23 cellular contexts compared by ENCODE assay signal in the genomic region with DNA sequence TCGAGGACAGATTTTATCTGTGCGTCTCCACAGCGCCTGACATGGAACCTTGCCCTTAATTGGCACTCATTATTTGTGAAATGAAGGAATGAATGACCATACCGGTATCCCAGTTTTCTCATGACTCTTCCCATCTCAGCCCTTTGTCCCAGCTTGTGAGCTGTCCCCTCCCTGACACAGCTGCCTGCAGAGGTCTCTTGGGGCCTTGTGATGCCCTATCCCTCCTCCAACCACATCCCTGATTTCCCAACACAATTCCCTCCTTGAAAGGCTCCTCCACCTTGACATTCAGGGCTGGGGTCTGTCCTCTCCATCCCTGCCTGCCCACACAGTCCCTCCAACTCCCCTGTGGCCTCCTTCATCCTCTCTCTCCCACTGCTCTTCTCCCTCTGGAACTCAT. TPM values are rescaled to one million over a fixed set of nuclear protein-coding genes. Genes with fewer than 3 reads are reported as not detected.
DNase-seq lines count a peak whose midpoint lies in the region; ATAC-seq, FAIRE-seq and TF ChIP-seq lines count a peak whose summit lies in the region.
"Had no signal": no experiment of that assay in that cellular context is flagged by ENCODE, and none has a peak within 500 bp of the region (broad histone marks: within the 10 kb centered on the region; RNA-seq: fewer than 3 reads in every experiment).

No MANE protein-coding gene starts in this region.

- peak overlapping the region; percentile 52; the same call in 1 of the 2 replicates for H2BK5ac ChIP-seq in H1 (ENCODE audit: low read depth, low read length)

- intact Hi-C loops in upper lobe of right lung (cut with DNase I) = no loop called here

- no peak overlapping the region for H3K14ac ChIP-seq in H1 (ENCODE audit: insufficient read length)

- H4K8ac ChIP-seq in H1 (ENCODE audit: extremely low read depth, insufficient read depth, low read length) = no peak overlapping the region

- H3K9me3 Mint-ChIP-seq in activated T-cell treated with anti-CD3 and anti-CD28 coated beads, Interleukin-2, amount 50 U/mL, for 72 hours = peaks cover 3% of the 10 kb centered on the region in 2 donors
- peaks cover 5% of the 10 kb centered on the region for H3K9me3 Mint-ChIP-seq in osteocyte (ENCODE audit: unreplicated experiment)
- H3K9me3 Mint-ChIP-seq: natural killer cell treated with Interleukin-12 subunit alpha and Interleukin-12 subunit beta and Interleukin-15 and Interleukin-18, amount 100 ng/mL, for 72 hours had no signal

- no peak overlapping the region for H3K23ac ChIP-seq in H1 (ENCODE audit: insufficient read length)

- CTCF ChIA-PET in H1 (lab: Charles Lee; ENCODE audit: partially characterized antibody) = interaction anchor here (0.9 to 1.3 kb wide), 2 partner anchors 37 to 105 kb away, joined by 3 read pairs; no protein-coding TSS in a partner anchor

- no peak for TF ChIP-seq POLR2A in H1 (IDR thresholded peaks at IDR 0.05; ENCODE audit: control extremely low read depth in 1 of 2, low read depth in 2 of 2, low read length in 2 of 2)

- peaks cover 19 to 33% of the 10 kb centered on the region in 2 donors for H3K36me3 Mint-ChIP-seq in activated T-cell treated with anti-CD3 and anti-CD28 coated beads, Interleukin-2, amount 50 U/mL, for 72 hours (ENCODE audit: insufficient read depth in 2 of 2)
- peaks cover 24% of the 10 kb centered on the region for H3K36me3 Mint-ChIP-seq in osteocyte (ENCODE audit: unreplicated experiment)

- H3K79me1 ChIP-seq in H1 (ENCODE audit: low read depth, low read length) = no peaks in the 10 kb centered on the region

- H3K36me3 ChIP-seq in H1 (ENCODE audit: control insufficient read depth in 2 of 4, insufficient read depth in 4 of 4, low read length in 3 of 4) (peaks cover 0 to 4% (median 0%) of the 10 kb centered on the region in 4 experiments; a peak in 1 of 8 replicates), upper lobe of right lung (no peaks in the 10 kb centered on the region)
- H3K36me3 ChIP-seq: prostate gland, thyroid gland had no signal

- no peaks in the 10 kb centered on the region for H4K20me1 ChIP-seq in H1 (replicated peaks in 1 of 2; ENCODE audit: control insufficient read depth in 1 of 2, insufficient read depth in 2 of 2, low read length in 2 of 2)
- H4K20me1 ChIP-seq: BLaER1 had no signal

- no peak overlapping the region for H3K4ac ChIP-seq in H1 (replicated peaks; ENCODE audit: insufficient read length, low read depth, low read length)

- FAIRE-seq in H1 (lab: Jason Lieb, UNC) = no peak
- no peak for FAIRE-seq in RCC 7860 (lab: Jason Lieb, UNC)
- FAIRE-seq: A549, G401.6 had no signal

- no peak overlapping the region for H2BK120ac ChIP-seq in H1 (replicated peaks; ENCODE audit: low read depth, low read length)

- no peak overlapping the region for H3K4me3 Mint-ChIP-seq in activated T-cell treated with anti-CD3 and anti-CD28 coated beads, Interleukin-2, amount 50 U/mL, for 72 hours
- H3K4me3 Mint-ChIP-seq in osteocyte (ENCODE audit: unreplicated experiment) = no peak overlapping the region
- H3K4me3 Mint-ChIP-seq: natural killer cell treated with Interleukin-12 subunit alpha and Interleukin-12 subunit beta and Interleukin-15 and Interleukin-18, amount 100 ng/mL, for 72 hours had no signal

- ATAC-seq in activated T-cell treated with anti-CD3 and anti-CD28 coated beads, Interleukin-2, amount 50 U/mL, for 72 hours (replicated peaks in 1 of 2) = no peak
- ATAC-seq in upper lobe of right lung = no peak
- ATAC-seq in GM19463 (IDR thresholded peaks at IDR 0.05; ENCODE audit: unreplicated experiment) = no peak
- ATAC-seq: A549; natural killer cell treated with Interleukin-12 subunit alpha and Interleukin-12 subunit beta and Interleukin-15 and Interleukin-18, amount 100 ng/mL, for 72 hours had no signal

- H3K4me3 ChIP-seq in H1 (ENCODE audit: extremely low read depth in 1 of 4, insufficient read depth in 2 of 4, low read depth in 3 of 4, low read length in 4 of 4) (no peak overlapping the region), upper lobe of right lung (no peak overlapping the region)
- H3K4me3 ChIP-seq: A549, BLaER1, hepatocyte, prostate gland, thyroid gland had no signal

- no peak overlapping the region for H3K4me2 ChIP-seq in H1 (ENCODE audit: insufficient read depth in 1 of 2, low read depth in 2 of 2, low read length in 2 of 2)
- H3K4me2 ChIP-seq: A549, BLaER1, hepatocyte had no signal

- H2AFZ ChIP-seq in H1 (ENCODE audit: low read length) = no peak overlapping the region
- H2AFZ ChIP-seq: hepatocyte had no signal

- peak overlapping the region; percentile 80; the same call in 1 of the 2 replicates for H2BK12ac ChIP-seq in H1 (ENCODE audit: low read depth, low read length)

- H2BK20ac ChIP-seq in H1 (ENCODE audit: low read length) = no peak overlapping the region

- H2AK5ac ChIP-seq in H1 (ENCODE audit: low read depth, low read length) = no peak overlapping the region

- POLR2A ChIA-PET in H1 (lab: Charles Lee; ENCODE audit: partially characterized antibody) = no interaction called here

- H3K27ac ChIP-seq in H1 (ENCODE audit: low read depth, low read length) = no peak overlapping the region
- peak overlapping the region; percentile 38 for H3K27ac ChIP-seq in upper lobe of right lung
- no peak overlapping the region for H3K27ac ChIP-seq in substantia nigra (ENCODE audit: low read depth, low read length, poor library complexity, severe bottlenecking)
- H3K27ac ChIP-seq: A549, BLaER1, hepatocyte, prostate gland, thyroid gland had no signal

- H2BK15ac ChIP-seq in H1 (ENCODE audit: low read length) = no peak overlapping the region

- H3K9ac ChIP-seq in H1 (replicated peaks in 1 of 4; ENCODE audit: extremely low read depth in 1 of 4, low read depth in 3 of 4, low read length in 3 of 4) = no peak overlapping the region
- H3K9ac ChIP-seq: BLaER1 had no signal

- H3K79me2 ChIP-seq in H1 (ENCODE audit: control insufficient read depth in 1 of 2, insufficient read depth in 2 of 2, low read length in 2 of 2) = no peaks in the 10 kb centered on the region
- H3K79me2 ChIP-seq: hepatocyte had no signal

- TF ChIP-seq CTCF in H1 (IDR thresholded peaks at IDR 0.05; ENCODE audit: control extremely low read depth in 1 of 3, insufficient read depth in 1 of 3, low read depth in 1 of 3, low read length in 3 of 3) (no peak), osteocyte (IDR thresholded peaks at IDR 0.05) (no peak), upper lobe of right lung (IDR thresholded peaks at IDR 0.05) (no peak)

- H3K18ac ChIP-seq in H1 (ENCODE audit: extremely low read depth, low read length) = no peak overlapping the region

- no peaks in the 10 kb centered on the region for H3K9me3 ChIP-seq in H1 (ENCODE audit: insufficient read depth in 2 of 2, low read depth in 1 of 2, low read length in 1 of 2)
- H3K9me3 ChIP-seq in upper lobe of right lung = no peaks in the 10 kb centered on the region
- H3K9me3 ChIP-seq: prostate gland, thyroid gland had no signal

- no peak overlapping the region for H4K91ac ChIP-seq in H1 (replicated peaks; ENCODE audit: insufficient read length, low read length)

- TF ChIP-seq EP300 in H1 (IDR thresholded peaks at IDR 0.05; ENCODE audit: borderline replicate concordance in 1 of 2, low read depth in 2 of 2, low read length in 2 of 2) = no peak

- H3K4me1 Mint-ChIP-seq in activated T-cell treated with anti-CD3 and anti-CD28 coated beads, Interleukin-2, amount 50 U/mL, for 72 hours (ENCODE audit: low read depth) = peaks cover 5% of the 10 kb centered on the region
- H3K4me1 Mint-ChIP-seq in osteocyte (ENCODE audit: unreplicated experiment) = peaks cover 15% of the 10 kb centered on the region

- no peak for TF ChIP-seq RAD21 in H1 (IDR thresholded peaks at IDR 0.05 in 1 of 2, conservative IDR thresholded peaks at IDR 0.05 in 1 of 2; ENCODE audit: low read depth in 2 of 2, low read length in 2 of 2)

- H3K56ac ChIP-seq in H1 (replicated peaks; ENCODE audit: insufficient read length, low read depth, low read length) = no peak overlapping the region

- H3K4me1 ChIP-seq in H1 (replicated peaks in 1 of 4; ENCODE audit: control insufficient read depth in 3 of 4, insufficient read depth in 4 of 4, low read length in 3 of 4) = no peaks in the 10 kb centered on the region
- H3K4me1 ChIP-seq in upper lobe of right lung = no peaks in the 10 kb centered on the region
- H3K4me1 ChIP-seq: A549, BLaER1, prostate gland had no signal

- no peak for DNase-seq in activated T-cell treated with anti-CD3 and anti-CD28 coated beads, Interleukin-2, amount 50 U/mL, for 72 hours
- no peak for DNase-seq in activated T-cell treated with anti-CD3 and anti-CD28 coated beads, Interleukin-2, amount 50 U/mL, for 1 hour
- DNase-seq in H1 (ENCODE audit: low read depth in 1 of 2, low spot score in 2 of 2) (no peak), osteocyte (ENCODE audit: extremely low spot score, unreplicated experiment) (no peak), upper lobe of right lung (no peak), substantia nigra (lab: John Stamatoyannopoulos, UW) (no peak), RCC 7860 (ENCODE audit: low spot score) (no peak)
- DNase-seq: activated effector memory CD4-positive, alpha-beta T cell treated with anti-CD3 and anti-CD28 coated beads, Interleukin-2, amount 50 U/mL, for 16 hours; amniotic stem cell; islet precursor cell; Kasumi-1; NCI-H2107; NCI-H524 treated with DMSO at 0.1 percent for 48 hours; stimulated activated CD8-positive, alpha-beta memory T cell treated with anti-CD3 and anti-CD28 coated beads, Interleukin-4, amount 100 ng/mL, for 48 hours had no signal

- H3K27me3 Mint-ChIP-seq in activated T-cell treated with anti-CD3 and anti-CD28 coated beads, Interleukin-2, amount 50 U/mL, for 72 hours (ENCODE audit: low read depth) = no peaks in the 10 kb centered on the region
- no peaks in the 10 kb centered on the region for H3K27me3 Mint-ChIP-seq in osteocyte (ENCODE audit: unreplicated experiment)
- H3K27me3 Mint-ChIP-seq: natural killer cell treated with Interleukin-12 subunit alpha and Interleukin-12 subunit beta and Interleukin-15 and Interleukin-18, amount 100 ng/mL, for 72 hours had no signal

- H3K27me3 ChIP-seq in H1 (replicated peaks in 1 of 4; ENCODE audit: control insufficient read depth in 3 of 4, extremely low read depth in 1 of 4, insufficient read depth in 3 of 4, low read length in 3 of 4) (no peaks in the 10 kb centered on the region), upper lobe of right lung (no peaks in the 10 kb centered on the region)
- H3K27me3 ChIP-seq: BLaER1, hepatocyte, thyroid gland had no signal

- H3K27ac Mint-ChIP-seq in activated T-cell treated with anti-CD3 and anti-CD28 coated beads, Interleukin-2, amount 50 U/mL, for 72 hours = peak overlapping the region; percentile 68
- H3K27ac Mint-ChIP-seq in osteocyte (ENCODE audit: unreplicated experiment) = peak overlapping the region; percentile 28
- H3K27ac Mint-ChIP-seq: natural killer cell treated with Interleukin-12 subunit alpha and Interleukin-12 subunit beta and Interleukin-15 and Interleukin-18, amount 100 ng/mL, for 72 hours had no signal

- 90% methylated on average over 4 of the region's 4 CpGs; no CpG with 5 or more reads in 1 of the 2 experiments for WGBS in H1 (ENCODE audit: extremely low coverage in 1 of 2, insufficient coverage in 1 of 2, insufficient read length in 1 of 2, insufficient replicate concordance in 2 of 2, low coverage in 1 of 2, low lambda C conversion rate in 2 of 2, missing lambda C conversion rate in 1 of 2), 2 experiments

- H3K23me2 ChIP-seq in H1 (ENCODE audit: low read depth, low read length) = no peaks in the 10 kb centered on the region

- H4K5ac ChIP-seq in H1 (ENCODE audit: insufficient read length, low read depth, low read length) = no peak overlapping the region

RNA-seq across cellular contexts. Expression of a gene that starts 35.4 kb away (rescaled TPM):
- total RNA-seq in activated T-cell treated with anti-CD3 and anti-CD28 coated beads, Interleukin-2, amount 50 U/mL, for 72 hours = under 1 TPM; 0.46 to 0.93 TPM
- 0.09 and 0.33 TPM in 2 replicates for total RNA-seq in H1 (2021; fragmentation: NEBNext Ultra II Directional; extraction: Animal tissue kit (Norgen Biotek cat#: 25700))
- 0.06 TPM in 1 of 2 replicates, not detected in the other for polyA plus RNA-seq in H1 (2011; rRNA removed)
- polyA plus RNA-seq in H1 (2011; cell fraction: cytosol; rRNA removed) = 0.13 TPM
- polyA plus RNA-seq in H1 (2011; cell fraction: nucleus; rRNA removed) = not detected
- polyA plus RNA-seq in H1 (2012, experiment 1 of 2) = 0.41 to 1.3 TPM (median 0.62 TPM) in 4 replicates
- polyA plus RNA-seq in H1 (2012, experiment 2 of 2) = not detected
- polyA plus RNA-seq in H1 (2013, experiment 1 of 2) = 0.08 TPM
- 0.07 TPM for polyA plus RNA-seq in H1 (2013, experiment 2 of 2)
- polyA minus RNA-seq in H1 (2011; rRNA and poly(A)+ RNA removed) = 0.09 TPM in 1 of 2 replicates, not detected in the other
- not detected for polyA minus RNA-seq in H1 (2011; cell fraction: cytosol; rRNA and poly(A)+ RNA removed)
- 0.30 TPM for polyA minus RNA-seq in H1 (2011; cell fraction: nucleus; rRNA and poly(A)+ RNA removed)
- total RNA-seq in osteocyte (47.0 and 49.3 TPM in 2 replicates), upper lobe of right lung (43.2 TPM)
- total RNA-seq: HT1080 had no signal

Comparison
In these comparisons a context has a peak if more than half of its experiments do, and no peak if none do; other contexts are left out.
1. RNA of a gene that starts 35.4 kb away (total RNA-seq): 47.0 to 49.3 TPM in osteocyte and 43.2 TPM in upper lobe of right lung (single experiment); 0.46 to 0.93 TPM in activated T-cell treated with anti-CD3 and anti-CD28 coated beads, Interleukin-2, amount 50 U/mL, for 72 hours and 0.09 to 0.33 TPM in H1; every median in the first group is over 10 times any median in the second.